In the genomic region with DNA sequence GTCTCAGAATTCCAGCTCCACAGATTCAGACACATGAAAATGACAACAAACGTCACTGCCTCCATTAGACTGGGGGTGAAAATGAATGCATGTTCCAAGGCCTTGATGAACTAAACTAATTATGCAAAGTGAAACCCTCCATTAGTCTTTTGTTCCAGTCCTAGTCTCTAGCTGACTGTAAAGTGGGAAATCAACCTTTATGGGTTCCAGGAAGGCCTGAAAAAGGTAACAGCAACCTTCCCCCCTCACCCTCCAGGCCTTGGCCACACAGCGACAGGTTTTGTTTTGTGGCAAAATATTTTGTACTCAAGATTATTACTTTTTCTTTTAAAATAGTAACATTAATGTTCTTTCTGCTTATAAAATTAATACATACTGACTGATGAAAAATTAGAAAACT, we compare ENCODE assay signal across 25 cellular contexts.
DNase-seq lines count a peak whose midpoint lies in the region; ATAC-seq and TF ChIP-seq lines count a peak whose summit lies in the region.
"Had no signal": no experiment of that assay in that cellular context is flagged by ENCODE, and none has a peak within 500 bp of the region (broad histone marks: within the 10 kb centered on the region; RNA-seq: fewer than 3 reads in every experiment).

No MANE protein-coding gene starts in this region.

- no peak overlapping the region for H3K9ac ChIP-seq in colonic mucosa (ENCODE audit: low read depth in 2 of 2, low read length in 2 of 2)

- peak overlapping the region; percentile 42 for H3K4me3 Mint-ChIP-seq in activated naive CD8-positive, alpha-beta T cell treated with anti-CD3 and anti-CD28 coated beads for 36 hours
- no peak overlapping the region for H3K4me3 Mint-ChIP-seq in GM23338
- H3K4me3 Mint-ChIP-seq: brain, endodermal cell, HFFc6, nephron had no signal

- ATAC-seq in activated CD4-positive, CD25-positive, alpha-beta regulatory T cell treated with anti-CD3 and anti-CD28 coated beads, Interleukin-2, amount 50 U/mL, for 24 hours, result peak; percentile 49 to 61
- ATAC-seq in GM23338 (no peak), mucosa of descending colon (no peak)
- ATAC-seq: gastrocnemius medialis had no signal

- H3K36me3 Mint-ChIP-seq in activated naive CD8-positive, alpha-beta T cell treated with anti-CD3 and anti-CD28 coated beads for 36 hours, result peaks cover 44% of the 10 kb centered on the region
- H3K36me3 Mint-ChIP-seq in GM23338 (ENCODE audit: low read depth), result no peaks in the 10 kb centered on the region
- H3K36me3 Mint-ChIP-seq: brain had no signal

- TF ChIP-seq CTCF in GM23338 (conservative IDR thresholded peaks at IDR 0.05; ENCODE audit: low read depth in 2 of 2) (no peak), colonic mucosa (IDR thresholded peaks at IDR 0.05) (no peak), mucosa of descending colon (IDR thresholded peaks at IDR 0.05) (no peak)

- H2AFZ ChIP-seq in GM23338, result no peak overlapping the region

- H3K4me1 Mint-ChIP-seq in activated naive CD8-positive, alpha-beta T cell treated with anti-CD3 and anti-CD28 coated beads for 36 hours, result peaks cover 61% of the 10 kb centered on the region
- no peaks in the 10 kb centered on the region for H3K4me1 Mint-ChIP-seq in GM23338
- H3K4me1 Mint-ChIP-seq: endodermal cell, nephron had no signal

- no peaks in the 10 kb centered on the region for H3K9me3 ChIP-seq in colonic mucosa
- no peaks in the 10 kb centered on the region for H3K9me3 ChIP-seq in mucosa of descending colon
- H3K9me3 ChIP-seq: gastrocnemius medialis, ovary had no signal

- DNase-seq in activated CD4-positive, CD25-positive, alpha-beta regulatory T cell treated with anti-CD3 and anti-CD28 coated beads, Interleukin-2, amount 50 U/mL, for 72 hours, result no peak
- DNase-seq in stimulated activated naive CD4-positive, alpha-beta T cell treated with Interleukin-2 at 50 U/mL for 16 hours (lab: John Stamatoyannopoulos, UW), result peak; percentile 26
- no peak for DNase-seq in stimulated activated naive CD4-positive, alpha-beta T cell (lab: John Stamatoyannopoulos, UW)
- peak; percentile 42 for DNase-seq in activated naive CD8-positive, alpha-beta T cell treated with anti-CD3 and anti-CD28 coated beads for 36 hours
- DNase-seq in GM23338 (ENCODE audit: low spot score) (no peak), colonic mucosa (no peak), mucosa of descending colon (no peak)
- DNase-seq: activated CD8-positive, alpha-beta memory T cell treated with anti-CD3 and anti-CD28 coated beads, Interleukin-2, amount 50 U/mL, for 48 hours; AML-193; DMS79; endodermal cell; esophagus squamous epithelium; gastrocnemius medialis; HFFc6; hippocampal formation; left ventricle myocardium inferior; MG63; NCI-H1436 treated with DMSO at 0.1 percent for 48 hours; NCI-H524; ovary had no signal

- H4K20me1 ChIP-seq in GM23338 (replicated peaks; ENCODE audit: insufficient read depth), result no peaks in the 10 kb centered on the region

- H3K9me2 ChIP-seq in GM23338 (ENCODE audit: insufficient read depth), result peaks cover 4% of the 10 kb centered on the region; the same call in 1 of the 2 replicates

- intact Hi-C loops in colonic mucosa (cut with DNase I), result loop anchor here (10.0 kb wide), 2 partner anchors 50 to 80 kb away; no protein-coding TSS in a partner anchor
- intact Hi-C loops in mucosa of descending colon (cut with DNase I, micrococcal nuclease), result no loop called here

- peak overlapping the region; percentile 94 for H3K27ac Mint-ChIP-seq in activated naive CD8-positive, alpha-beta T cell treated with anti-CD3 and anti-CD28 coated beads for 36 hours
- H3K27ac Mint-ChIP-seq in GM23338, result no peak overlapping the region
- H3K27ac Mint-ChIP-seq: brain, endodermal cell, HFFc6, nephron had no signal

- no peak overlapping the region for H3K4me2 ChIP-seq in GM23338

- H3K27me3 ChIP-seq in GM23338 (ENCODE audit: insufficient read depth) (no peaks in the 10 kb centered on the region), colonic mucosa (no peaks in the 10 kb centered on the region)
- H3K27me3 ChIP-seq: esophagus squamous epithelium, gastrocnemius medialis, MG63, ovary, right atrium auricular region, tibial nerve had no signal

- H3K4me3 ChIP-seq in GM23338 (no peak overlapping the region), colonic mucosa (no peak overlapping the region), mucosa of descending colon (no peak overlapping the region)
- H3K4me3 ChIP-seq: esophagus squamous epithelium, gastrocnemius medialis, left ventricle myocardium inferior, MG63, ovary, right atrium auricular region, tibial nerve had no signal

- H3K9me3 Mint-ChIP-seq in activated naive CD8-positive, alpha-beta T cell treated with anti-CD3 and anti-CD28 coated beads for 36 hours, result peaks cover 22% of the 10 kb centered on the region
- H3K9me3 Mint-ChIP-seq in GM23338, result no peaks in the 10 kb centered on the region; the same call in 2 of the 3 replicates
- H3K9me3 Mint-ChIP-seq: HFFc6 had no signal

- no peaks in the 10 kb centered on the region for H3K79me2 ChIP-seq in GM23338 (replicated peaks; ENCODE audit: insufficient read depth)

- H3K4me1 ChIP-seq in GM23338 (ENCODE audit: insufficient read depth), result no peaks in the 10 kb centered on the region
- H3K4me1 ChIP-seq in colonic mucosa, result no peaks in the 10 kb centered on the region
- no peaks in the 10 kb centered on the region for H3K4me1 ChIP-seq in mucosa of descending colon (ENCODE audit: low read depth)
- H3K4me1 ChIP-seq: gastrocnemius medialis, right atrium auricular region, tibial nerve had no signal

- H3K27ac ChIP-seq in GM23338 (ENCODE audit: low read depth) (no peak overlapping the region), colonic mucosa (no peak overlapping the region)
- H3K27ac ChIP-seq: esophagus squamous epithelium, gastrocnemius medialis, left ventricle myocardium inferior, ovary, right atrium auricular region, tibial nerve had no signal

- no peaks in the 10 kb centered on the region for H3K36me3 ChIP-seq in GM23338 (ENCODE audit: insufficient read depth)
- H3K36me3 ChIP-seq in colonic mucosa, result no peaks in the 10 kb centered on the region
- H3K36me3 ChIP-seq in mucosa of descending colon (ENCODE audit: low read depth), result no peaks in the 10 kb centered on the region
- H3K36me3 ChIP-seq: esophagus squamous epithelium, gastrocnemius medialis, left ventricle myocardium inferior, MG63, ovary, right atrium auricular region, tibial nerve had no signal

- no peaks in the 10 kb centered on the region for H3F3A ChIP-seq in GM23338 (replicated peaks; ENCODE audit: low read depth)

- H3K27me3 Mint-ChIP-seq in activated naive CD8-positive, alpha-beta T cell treated with anti-CD3 and anti-CD28 coated beads for 36 hours, result no peaks in the 10 kb centered on the region
- H3K27me3 Mint-ChIP-seq in GM23338 (ENCODE audit: insufficient read depth, low read depth, poor library complexity), result peaks cover 4% of the 10 kb centered on the region
- H3K27me3 Mint-ChIP-seq: brain had no signal

TF ChIP-seq in GM23338, 12 proteins besides CTCF, POLR2A, EP300 and RAD21 (continues in another document):
- TF ChIP-seq JUNB (IDR thresholded peaks at IDR 0.05; ENCODE audit: unreplicated experiment) (no peak), EZH2 (IDR thresholded peaks at IDR 0.05; ENCODE audit: low read depth, unreplicated experiment) (no peak), STAT1 (IDR thresholded peaks at IDR 0.05; ENCODE audit: unreplicated experiment) (no peak), ZNF331 (CRISPR knock-in tag; IDR thresholded peaks at IDR 0.05; ENCODE audit: low read depth) (no peak), CREB1 (CRISPR knock-in tag; IDR thresholded peaks at IDR 0.05; ENCODE audit: low read depth) (no peak), ZNF114 (CRISPR knock-in tag; IDR thresholded peaks at IDR 0.05) (no peak), EZH2phosphoT487 (IDR thresholded peaks at IDR 0.05; ENCODE audit: unreplicated experiment) (no peak), POLR2AphosphoS5 (IDR thresholded peaks at IDR 0.05; ENCODE audit: low read depth) (no peak)
- TF ChIP-seq, protein P1, sequence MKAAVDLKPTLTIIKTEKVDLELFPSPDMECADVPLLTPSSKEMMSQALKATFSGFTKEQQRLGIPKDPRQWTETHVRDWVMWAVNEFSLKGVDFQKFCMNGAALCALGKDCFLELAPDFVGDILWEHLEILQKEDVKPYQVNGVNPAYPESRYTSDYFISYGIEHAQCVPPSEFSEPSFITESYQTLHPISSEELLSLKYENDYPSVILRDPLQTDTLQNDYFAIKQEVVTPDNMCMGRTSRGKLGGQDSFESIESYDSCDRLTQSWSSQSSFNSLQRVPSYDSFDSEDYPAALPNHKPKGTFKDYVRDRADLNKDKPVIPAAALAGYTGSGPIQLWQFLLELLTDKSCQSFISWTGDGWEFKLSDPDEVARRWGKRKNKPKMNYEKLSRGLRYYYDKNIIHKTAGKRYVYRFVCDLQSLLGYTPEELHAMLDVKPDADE (IDR thresholded peaks at IDR 0.05), result no peak
- TF ChIP-seq, protein P2, sequence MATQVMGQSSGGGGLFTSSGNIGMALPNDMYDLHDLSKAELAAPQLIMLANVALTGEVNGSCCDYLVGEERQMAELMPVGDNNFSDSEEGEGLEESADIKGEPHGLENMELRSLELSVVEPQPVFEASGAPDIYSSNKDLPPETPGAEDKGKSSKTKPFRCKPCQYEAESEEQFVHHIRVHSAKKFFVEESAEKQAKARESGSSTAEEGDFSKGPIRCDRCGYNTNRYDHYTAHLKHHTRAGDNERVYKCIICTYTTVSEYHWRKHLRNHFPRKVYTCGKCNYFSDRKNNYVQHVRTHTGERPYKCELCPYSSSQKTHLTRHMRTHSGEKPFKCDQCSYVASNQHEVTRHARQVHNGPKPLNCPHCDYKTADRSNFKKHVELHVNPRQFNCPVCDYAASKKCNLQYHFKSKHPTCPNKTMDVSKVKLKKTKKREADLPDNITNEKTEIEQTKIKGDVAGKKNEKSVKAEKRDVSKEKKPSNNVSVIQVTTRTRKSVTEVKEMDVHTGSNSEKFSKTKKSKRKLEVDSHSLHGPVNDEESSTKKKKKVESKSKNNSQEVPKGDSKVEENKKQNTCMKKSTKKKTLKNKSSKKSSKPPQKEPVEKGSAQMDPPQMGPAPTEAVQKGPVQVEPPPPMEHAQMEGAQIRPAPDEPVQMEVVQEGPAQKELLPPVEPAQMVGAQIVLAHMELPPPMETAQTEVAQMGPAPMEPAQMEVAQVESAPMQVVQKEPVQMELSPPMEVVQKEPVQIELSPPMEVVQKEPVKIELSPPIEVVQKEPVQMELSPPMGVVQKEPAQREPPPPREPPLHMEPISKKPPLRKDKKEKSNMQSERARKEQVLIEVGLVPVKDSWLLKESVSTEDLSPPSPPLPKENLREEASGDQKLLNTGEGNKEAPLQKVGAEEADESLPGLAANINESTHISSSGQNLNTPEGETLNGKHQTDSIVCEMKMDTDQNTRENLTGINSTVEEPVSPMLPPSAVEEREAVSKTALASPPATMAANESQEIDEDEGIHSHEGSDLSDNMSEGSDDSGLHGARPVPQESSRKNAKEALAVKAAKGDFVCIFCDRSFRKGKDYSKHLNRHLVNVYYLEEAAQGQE (IDR thresholded peaks at IDR 0.05; ENCODE audit: unreplicated experiment), result no peak

Comparison
In these comparisons a context has a peak if more than half of its experiments do, and no peak if none do; other contexts are left out.
1. DNase-seq: peak in stimulated activated naive CD4-positive, alpha-beta T cell treated with Interleukin-2 at 50 U/mL for 16 hours (single experiment) and activated naive CD8-positive, alpha-beta T cell treated with anti-CD3 and anti-CD28 coated beads for 36 hours (single experiment); none in activated CD4-positive, CD25-positive, alpha-beta regulatory T cell treated with anti-CD3 and anti-CD28 coated beads, Interleukin-2, amount 50 U/mL, for 72 hours (single experiment), stimulated activated naive CD4-positive, alpha-beta T cell (0 of 6), GM23338 (single experiment), colonic mucosa (single experiment) and mucosa of descending colon (0 of 3).
2. ATAC-seq: peak in activated CD4-positive, CD25-positive, alpha-beta regulatory T cell treated with anti-CD3 and anti-CD28 coated beads, Interleukin-2, amount 50 U/mL, for 24 hours (2 of 2); none in GM23338 (single experiment) and mucosa of descending colon (single experiment).